In the genomic region with DNA sequence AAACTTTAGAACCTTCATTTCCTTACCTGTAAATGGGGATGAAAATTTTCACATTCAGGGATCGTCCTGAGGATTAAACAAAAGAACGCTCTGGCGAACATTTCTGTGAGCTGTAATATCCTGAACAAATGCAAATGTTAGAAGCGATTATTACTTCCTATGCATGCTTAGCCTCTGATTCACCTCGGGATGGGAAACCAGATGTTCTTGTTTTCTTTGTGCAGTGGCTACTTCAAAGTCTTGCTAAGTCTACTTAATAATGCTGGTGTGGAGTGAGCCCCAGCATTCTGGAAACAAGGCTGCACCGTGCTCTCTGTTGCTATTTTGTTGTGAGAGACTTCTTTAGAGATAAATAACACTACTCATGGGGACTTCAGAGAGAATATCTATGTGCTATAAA, we compare ENCODE assay signal across 2 cellular contexts.
A peak's percentile ranks its signal among the peaks of the same experiment; 100 is the strongest.
TF ChIP-seq lines count a peak whose summit lies in the region.

No MANE protein-coding gene starts in this region.

TF ChIP-seq in liver, 16 proteins besides CTCF, POLR2A, EP300 and RAD21:
- TF ChIP-seq GABPA (IDR thresholded peaks at IDR 0.05 in 1 of 2, conservative IDR thresholded peaks at IDR 0.05 in 1 of 2) = no peak
- peak; percentile 20 for TF ChIP-seq SP1 (IDR thresholded peaks at IDR 0.05)

TF ChIP-seq in HepG2, 621 proteins besides CTCF, POLR2A, EP300 and RAD21:
- no peak for TF ChIP-seq GABPA (IDR thresholded peaks at IDR 0.05; ENCODE audit: low read depth, low read length)
- no peak for TF ChIP-seq GABPA (CRISPR knock-in tag; IDR thresholded peaks at IDR 0.05; ENCODE audit: low read depth)
- no peak for TF ChIP-seq DNMT3B (CRISPR knock-in tag; conservative IDR thresholded peaks at IDR 0.05)
- no peak for TF ChIP-seq RARA (CRISPR knock-in tag; IDR thresholded peaks at IDR 0.05)
- TF ChIP-seq ZSCAN20 (CRISPR knock-in tag; IDR thresholded peaks at IDR 0.05; ENCODE audit: borderline replicate concordance) = no peak
- TF ChIP-seq ZNF124 (CRISPR knock-in tag; IDR thresholded peaks at IDR 0.05) = no peak
- TF ChIP-seq ZKSCAN8 (CRISPR knock-in tag; IDR thresholded peaks at IDR 0.05; ENCODE audit: borderline replicate concordance) = no peak
- no peak for TF ChIP-seq MED1 (CRISPR knock-in tag; IDR thresholded peaks at IDR 0.05)
- TF ChIP-seq ZFP36 (IDR thresholded peaks at IDR 0.05; ENCODE audit: borderline replicate concordance, low read depth, low read length, partially characterized antibody) = no peak
- no peak for TF ChIP-seq ZNF292 (CRISPR knock-in tag; IDR thresholded peaks at IDR 0.05; ENCODE audit: borderline replicate concordance, low read depth)
- TF ChIP-seq ZNF879 (CRISPR knock-in tag; IDR thresholded peaks at IDR 0.05) = no peak
- TF ChIP-seq ZNF207 (IDR thresholded peaks at IDR 0.05; ENCODE audit: borderline replicate concordance) = no peak
- no peak for TF ChIP-seq ZMAT3 (CRISPR knock-in tag; conservative IDR thresholded peaks at IDR 0.05)
- TF ChIP-seq SIX4 (CRISPR knock-in tag; IDR thresholded peaks at IDR 0.05) = no peak
- TF ChIP-seq, protein P1, sequence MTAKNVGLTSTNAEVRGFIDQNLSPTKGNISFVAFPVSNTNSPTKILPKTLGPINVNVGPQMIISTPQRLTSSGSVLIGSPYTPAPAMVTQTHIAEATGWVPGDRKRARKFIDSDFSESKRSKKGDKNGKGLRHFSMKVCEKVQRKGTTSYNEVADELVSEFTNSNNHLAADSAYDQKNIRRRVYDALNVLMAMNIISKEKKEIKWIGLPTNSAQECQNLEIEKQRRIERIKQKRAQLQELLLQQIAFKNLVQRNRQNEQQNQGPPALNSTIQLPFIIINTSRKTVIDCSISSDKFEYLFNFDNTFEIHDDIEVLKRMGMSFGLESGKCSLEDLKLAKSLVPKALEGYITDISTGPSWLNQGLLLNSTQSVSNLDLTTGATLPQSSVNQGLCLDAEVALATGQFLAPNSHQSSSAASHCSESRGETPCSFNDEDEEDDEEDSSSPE (CRISPR knock-in tag; IDR thresholded peaks at IDR 0.05) = no peak
- no peak for TF ChIP-seq SPEN (CRISPR knock-in tag; IDR thresholded peaks at IDR 0.05; ENCODE audit: low read depth)
- TF ChIP-seq SYNCRIP (IDR thresholded peaks at IDR 0.05; ENCODE audit: insufficient read depth, low read depth, low read length) = no peak
- no peak for TF ChIP-seq MBD4 (IDR thresholded peaks at IDR 0.05; ENCODE audit: borderline replicate concordance, low read length)
- no peak for TF ChIP-seq ZFP37 (CRISPR knock-in tag; IDR thresholded peaks at IDR 0.05; ENCODE audit: borderline replicate concordance)
- no peak for TF ChIP-seq KDM4B (CRISPR knock-in tag; IDR thresholded peaks at IDR 0.05)
